In genomic region chr1:18951416-18951815, GRCh38 we compare ENCODE assay signal across 8 cellular contexts. TPM values are rescaled to one million over a fixed set of nuclear protein-coding genes. Genes with fewer than 3 reads are reported as not detected.
A peak's percentile ranks its signal among the peaks of the same experiment; 100 is the strongest.
DNase-seq lines count a peak whose midpoint lies in the region; ATAC-seq, FAIRE-seq and TF ChIP-seq lines count a peak whose summit lies in the region.

No MANE protein-coding gene starts in this region.

- H3K4me1 ChIP-seq in pancreas = peaks cover 20 to 67% (median 20%) of the 10 kb centered on the region in 3 donors

- DNase-seq in CD4-positive, alpha-beta T cell = peak in 1 of 10 experiments; percentile 16
- DNase-seq in NB4 (ENCODE audit: low read depth) (peak; percentile 35), coronary artery (ENCODE audit: low spot score) (no peak), pancreas (no peak), iPS-NIHi11 (ENCODE audit: low spot score) (no peak), NCI-H2171 (lab: John Stamatoyannopoulos, UW) (no peak), DMS153 (lab: John Stamatoyannopoulos, UW) (no peak)

- intact Hi-C loops in CD4-positive, alpha-beta T cell (cut with DNase I, micrococcal nuclease) = no loop called here
- intact Hi-C loops in pancreas (cut with DNase I) = loop anchor here in 1 of 3 donors (10.0 kb wide), 1 partner anchor 47 kb away; the partner anchor contains the start of gene ALDH4A1

- CTCF ChIA-PET in CD4-positive, alpha-beta T cell (lab: Charles Lee) = interaction anchor here (0.9 to 3.3 kb wide), 6 partner anchors 16 to 45 kb away, joined by 3 to 29 read pairs (median 6); no protein-coding TSS in a partner anchor

- no peak for ATAC-seq in CD4-positive, alpha-beta T cell (ENCODE audit: poor library complexity)
- no peak for ATAC-seq in pancreas
- no peak for ATAC-seq in HG02970 (IDR thresholded peaks at IDR 0.05; ENCODE audit: low FRiP score, unreplicated experiment)

- H3K27ac ChIP-seq in CD4-positive, alpha-beta T cell (ENCODE audit: low read depth, low read length) = peak overlapping the region; percentile 95
- H3K27ac ChIP-seq in coronary artery (peak overlapping the region; percentile 89 to 95), pancreas (peak overlapping the region in 3 of 4 donors; percentile 11 to 78 (median 68))

- H3K27me3 ChIP-seq in CD4-positive, alpha-beta T cell (ENCODE audit: control insufficient read depth, insufficient read depth, low read length) = no peaks in the 10 kb centered on the region
- H3K27me3 ChIP-seq in pancreas = no peaks in the 10 kb centered on the region

- POLR2A ChIA-PET in CD4-positive, alpha-beta T cell (lab: Charles Lee) = interaction anchor here (0.6 to 5.5 kb wide), 9 partner anchors 23 to 123 kb away, joined by 3 to 100 read pairs (median 6); partner anchors contain the start of gene ALDH4A1

- H3K4me3 Mint-ChIP-seq in CD4-positive, alpha-beta T cell = peak overlapping the region; percentile 99

- TF ChIP-seq POLR2A in NB4 (IDR thresholded peaks at IDR 0.05; ENCODE audit: extremely low read depth, insufficient read length) = no peak

- 53 to 57% methylated on average over 9 of the region's 9 CpGs for WGBS in pancreas, 2 donors

- H3K36me3 Mint-ChIP-seq in CD4-positive, alpha-beta T cell (ENCODE audit: low read depth) = peaks cover 27% of the 10 kb centered on the region

- H3K36me3 ChIP-seq in pancreas = no peaks in the 10 kb centered on the region

- peaks cover 90% of the 10 kb centered on the region for H3K4me1 Mint-ChIP-seq in CD4-positive, alpha-beta T cell (ENCODE audit: low read depth)

- no peak for FAIRE-seq in pancreas (lab: Jason Lieb, UNC)

- peak overlapping the region; percentile 99 for H3K27ac Mint-ChIP-seq in CD4-positive, alpha-beta T cell

- no peak overlapping the region for H3K4me3 ChIP-seq in NB4 (ENCODE audit: low read depth, low read length)
- peak overlapping the region; percentile 68 for H3K4me3 ChIP-seq in coronary artery
- H3K4me3 ChIP-seq in pancreas = peak overlapping the region in 1 of 4 donors; percentile 12

- no peaks in the 10 kb centered on the region for H3K9me3 Mint-ChIP-seq in CD4-positive, alpha-beta T cell

- TF ChIP-seq CTCF in CD4-positive, alpha-beta T cell (IDR thresholded peaks at IDR 0.05) = no peak
- no peak for TF ChIP-seq CTCF in NB4 (IDR thresholded peaks at IDR 0.05; ENCODE audit: low read depth, low read length)
- TF ChIP-seq CTCF in coronary artery (IDR thresholded peaks at IDR 0.05) = no peak
- TF ChIP-seq CTCF in pancreas (IDR thresholded peaks at IDR 0.05) = no peak

- no peaks in the 10 kb centered on the region for H3K27me3 Mint-ChIP-seq in CD4-positive, alpha-beta T cell

- H3K9me3 ChIP-seq in CD4-positive, alpha-beta T cell (ENCODE audit: control insufficient read depth, low read length) = no peaks in the 10 kb centered on the region
- H3K9me3 ChIP-seq in pancreas = no peaks in the 10 kb centered on the region

RNA-seq across cellular contexts. Expression of gene IFFO2, which starts 5.1 kb away (rescaled TPM):
- total RNA-seq in CD4-positive, alpha-beta T cell = 100 to 1,000 TPM; 106 to 112 TPM
- total RNA-seq in pancreas = 10 to 100 TPM; 23.0 to 38.4 (median 26.4) TPM
- polyA plus RNA-seq in pancreas = 10 to 100 TPM; 13.9 to 14.0 TPM

RNA-seq across cellular contexts. Expression of gene ALDH4A1, which starts 49.1 kb away (rescaled TPM):
- under 1 TPM; 0.61 to 0.71 TPM for total RNA-seq in CD4-positive, alpha-beta T cell
- 1 to 10 TPM; 1.4 to 5.9 (median 3.5) TPM for total RNA-seq in pancreas
- polyA plus RNA-seq in pancreas = 1 to 10 TPM; 6.0 to 7.6 TPM
